8 cellular contexts compared by ENCODE assay signal in genomic region chr9:89484475-89485404, GRCh38. TPM values are rescaled to one million over a fixed set of nuclear protein-coding genes. Genes with fewer than 3 reads are reported as not detected.
A peak's percentile ranks its signal among the peaks of the same experiment; 100 is the strongest.
DNase-seq lines count a peak whose midpoint lies in the region; ATAC-seq and TF ChIP-seq lines count a peak whose summit lies in the region.
"Had no signal": no experiment of that assay in that cellular context is flagged by ENCODE, and none has a peak within 500 bp of the region (broad histone marks: within the 10 kb centered on the region; RNA-seq: fewer than 3 reads in every experiment).

No MANE protein-coding gene starts in this region.

- H3K27me3 Mint-ChIP-seq in activated naive CD8-positive, alpha-beta T cell: no peaks in the 10 kb centered on the region
- no peaks in the 10 kb centered on the region for H3K27me3 Mint-ChIP-seq in progenitor cell of endocrine pancreas

- peak overlapping the region; percentile 97 for H3K27ac Mint-ChIP-seq in activated naive CD8-positive, alpha-beta T cell
- H3K27ac Mint-ChIP-seq in progenitor cell of endocrine pancreas: peak overlapping the region; percentile 25

- peaks cover 34% of the 10 kb centered on the region for H3K36me3 Mint-ChIP-seq in activated naive CD8-positive, alpha-beta T cell
- H3K36me3 Mint-ChIP-seq in progenitor cell of endocrine pancreas (ENCODE audit: insufficient read depth): peaks cover 3% of the 10 kb centered on the region

- H3K4me3 Mint-ChIP-seq in activated naive CD8-positive, alpha-beta T cell: peak overlapping the region; percentile 94
- no peak overlapping the region for H3K4me3 Mint-ChIP-seq in progenitor cell of endocrine pancreas (ENCODE audit: low read depth)

- peaks cover 85% of the 10 kb centered on the region for H3K4me1 Mint-ChIP-seq in activated naive CD8-positive, alpha-beta T cell (ENCODE audit: low read depth)
- peaks cover 6% of the 10 kb centered on the region for H3K4me1 Mint-ChIP-seq in progenitor cell of endocrine pancreas (ENCODE audit: low read depth)

- TF ChIP-seq CTCF in progenitor cell of endocrine pancreas (IDR thresholded peaks at IDR 0.05; ENCODE audit: unreplicated experiment): no peak

- no peaks in the 10 kb centered on the region for H3K9me3 Mint-ChIP-seq in activated naive CD8-positive, alpha-beta T cell (ENCODE audit: low read depth)
- peaks cover 8% of the 10 kb centered on the region for H3K9me3 Mint-ChIP-seq in progenitor cell of endocrine pancreas (ENCODE audit: low read depth)

- ATAC-seq in GM18868 (IDR thresholded peaks at IDR 0.05; ENCODE audit: unreplicated experiment) (peak; percentile 46), HG02981 (IDR thresholded peaks at IDR 0.05; ENCODE audit: unreplicated experiment) (peak; percentile 51), SK-N-SH treated with all-trans-retinoic acid at 6 μM for 48 hours (no peak), HG03469 (IDR thresholded peaks at IDR 0.05; ENCODE audit: unreplicated experiment) (no peak)
- ATAC-seq: HCT116 had no signal

- DNase-seq in progenitor cell of endocrine pancreas (ENCODE audit: low spot score, unreplicated experiment): no peak
- no peak for DNase-seq in A172 (ENCODE audit: low spot score)

TF ChIP-seq in SK-N-SH treated with all-trans-retinoic acid at 6 μM for 48 hours, 23 proteins besides CTCF, POLR2A, EP300 and RAD21:
- no peak for TF ChIP-seq TOX (CRISPR knock-in tag; IDR thresholded peaks at IDR 0.05; ENCODE audit: borderline replicate concordance)
- TF ChIP-seq ZNF70 (CRISPR knock-in tag; IDR thresholded peaks at IDR 0.05): no peak
- no peak for TF ChIP-seq OSR1 (CRISPR knock-in tag; IDR thresholded peaks at IDR 0.05)

RNA-seq across cellular contexts. Expression of gene SEMA4D, which starts 13.2 kb away (rescaled TPM):
- total RNA-seq in progenitor cell of endocrine pancreas: 63.1 and 65.3 TPM in 2 replicates
- total RNA-seq in A172 (2014; rRNA removed; shearing (Covaris generic)): 5.1 and 11.1 TPM in 2 replicates

Comparison
In these comparisons a context has a peak if more than half of its experiments do, and no peak if none do; other contexts are left out.
1. ATAC-seq: peak in GM18868 (single experiment) and HG02981 (single experiment); none in SK-N-SH treated with all-trans-retinoic acid at 6 μM for 48 hours (single experiment) and HG03469 (single experiment).